ENCODE assay signal across 1 cellular context in the genomic region with DNA sequence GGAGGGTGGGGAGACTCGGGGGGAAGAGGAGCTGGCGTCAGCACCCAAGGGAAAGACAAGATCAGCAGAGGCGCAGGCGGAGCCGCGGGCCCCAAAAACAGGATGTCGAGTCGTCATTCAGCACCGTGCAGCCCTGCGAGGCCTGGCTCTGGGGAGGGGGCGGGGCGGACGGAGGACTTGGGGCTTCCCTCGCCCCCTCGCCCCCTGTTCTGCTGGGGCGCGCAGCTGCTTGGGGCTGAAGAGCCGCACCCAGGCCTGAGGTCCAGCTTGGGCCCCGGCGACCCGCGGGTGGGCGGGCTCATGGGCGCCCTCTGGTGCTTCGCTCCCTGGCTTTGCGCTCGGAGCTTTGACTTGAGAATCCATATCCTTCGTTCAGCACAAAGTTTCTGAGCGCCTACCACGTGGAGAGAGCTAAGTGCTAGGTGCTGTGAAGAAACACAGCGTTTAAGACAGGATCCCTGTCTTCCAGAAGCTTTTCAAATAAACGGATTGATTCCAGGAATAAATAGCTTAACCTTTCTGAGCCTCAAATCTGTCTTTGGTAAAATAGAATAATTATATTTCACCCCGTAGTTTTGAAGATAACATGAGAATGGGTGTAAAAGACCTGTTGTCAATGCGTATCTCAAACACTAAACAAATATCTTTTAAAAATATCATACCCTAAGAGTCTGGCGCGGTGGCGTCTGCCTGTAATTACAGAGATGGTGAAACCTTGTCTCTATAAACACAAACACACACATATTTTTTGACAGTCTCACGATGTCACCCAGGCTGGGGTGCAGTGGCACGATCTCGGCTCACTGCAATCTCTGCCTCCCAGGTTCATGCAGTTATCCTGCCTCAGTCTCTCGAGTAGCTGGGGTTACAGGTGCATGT.
TF ChIP-seq lines count a peak whose summit lies in the region.

No MANE protein-coding gene starts in this region.

TF ChIP-seq in HCT116, 20 proteins besides CTCF, POLR2A, EP300 and RAD21 (continued from another document):
- TF ChIP-seq, protein P1, sequence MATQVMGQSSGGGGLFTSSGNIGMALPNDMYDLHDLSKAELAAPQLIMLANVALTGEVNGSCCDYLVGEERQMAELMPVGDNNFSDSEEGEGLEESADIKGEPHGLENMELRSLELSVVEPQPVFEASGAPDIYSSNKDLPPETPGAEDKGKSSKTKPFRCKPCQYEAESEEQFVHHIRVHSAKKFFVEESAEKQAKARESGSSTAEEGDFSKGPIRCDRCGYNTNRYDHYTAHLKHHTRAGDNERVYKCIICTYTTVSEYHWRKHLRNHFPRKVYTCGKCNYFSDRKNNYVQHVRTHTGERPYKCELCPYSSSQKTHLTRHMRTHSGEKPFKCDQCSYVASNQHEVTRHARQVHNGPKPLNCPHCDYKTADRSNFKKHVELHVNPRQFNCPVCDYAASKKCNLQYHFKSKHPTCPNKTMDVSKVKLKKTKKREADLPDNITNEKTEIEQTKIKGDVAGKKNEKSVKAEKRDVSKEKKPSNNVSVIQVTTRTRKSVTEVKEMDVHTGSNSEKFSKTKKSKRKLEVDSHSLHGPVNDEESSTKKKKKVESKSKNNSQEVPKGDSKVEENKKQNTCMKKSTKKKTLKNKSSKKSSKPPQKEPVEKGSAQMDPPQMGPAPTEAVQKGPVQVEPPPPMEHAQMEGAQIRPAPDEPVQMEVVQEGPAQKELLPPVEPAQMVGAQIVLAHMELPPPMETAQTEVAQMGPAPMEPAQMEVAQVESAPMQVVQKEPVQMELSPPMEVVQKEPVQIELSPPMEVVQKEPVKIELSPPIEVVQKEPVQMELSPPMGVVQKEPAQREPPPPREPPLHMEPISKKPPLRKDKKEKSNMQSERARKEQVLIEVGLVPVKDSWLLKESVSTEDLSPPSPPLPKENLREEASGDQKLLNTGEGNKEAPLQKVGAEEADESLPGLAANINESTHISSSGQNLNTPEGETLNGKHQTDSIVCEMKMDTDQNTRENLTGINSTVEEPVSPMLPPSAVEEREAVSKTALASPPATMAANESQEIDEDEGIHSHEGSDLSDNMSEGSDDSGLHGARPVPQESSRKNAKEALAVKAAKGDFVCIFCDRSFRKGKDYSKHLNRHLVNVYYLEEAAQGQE (IDR thresholded peaks at IDR 0.05; ENCODE audit: low read depth): no peak
- no peak for TF ChIP-seq SRF (IDR thresholded peaks at IDR 0.05; ENCODE audit: low read depth)
- no peak for TF ChIP-seq EZH2 (IDR thresholded peaks at IDR 0.05)
- no peak for TF ChIP-seq YY1 (IDR thresholded peaks at IDR 0.05; ENCODE audit: extremely low read depth, insufficient replicate concordance, low read depth, low read length)
- peak; percentile 44; the same call in 1 of the 2 replicates for TF ChIP-seq EGR1 (IDR thresholded peaks at IDR 0.05; ENCODE audit: low read depth)
- TF ChIP-seq, protein P2, sequence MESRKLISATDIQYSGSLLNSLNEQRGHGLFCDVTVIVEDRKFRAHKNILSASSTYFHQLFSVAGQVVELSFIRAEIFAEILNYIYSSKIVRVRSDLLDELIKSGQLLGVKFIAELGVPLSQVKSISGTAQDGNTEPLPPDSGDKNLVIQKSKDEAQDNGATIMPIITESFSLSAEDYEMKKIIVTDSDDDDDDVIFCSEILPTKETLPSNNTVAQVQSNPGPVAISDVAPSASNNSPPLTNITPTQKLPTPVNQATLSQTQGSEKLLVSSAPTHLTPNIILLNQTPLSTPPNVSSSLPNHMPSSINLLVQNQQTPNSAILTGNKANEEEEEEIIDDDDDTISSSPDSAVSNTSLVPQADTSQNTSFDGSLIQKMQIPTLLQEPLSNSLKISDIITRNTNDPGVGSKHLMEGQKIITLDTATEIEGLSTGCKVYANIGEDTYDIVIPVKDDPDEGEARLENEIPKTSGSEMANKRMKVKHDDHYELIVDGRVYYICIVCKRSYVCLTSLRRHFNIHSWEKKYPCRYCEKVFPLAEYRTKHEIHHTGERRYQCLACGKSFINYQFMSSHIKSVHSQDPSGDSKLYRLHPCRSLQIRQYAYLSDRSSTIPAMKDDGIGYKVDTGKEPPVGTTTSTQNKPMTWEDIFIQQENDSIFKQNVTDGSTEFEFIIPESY (IDR thresholded peaks at IDR 0.05; ENCODE audit: extremely low read depth, insufficient replicate concordance, low read length): no peak
- TF ChIP-seq, protein P3, sequence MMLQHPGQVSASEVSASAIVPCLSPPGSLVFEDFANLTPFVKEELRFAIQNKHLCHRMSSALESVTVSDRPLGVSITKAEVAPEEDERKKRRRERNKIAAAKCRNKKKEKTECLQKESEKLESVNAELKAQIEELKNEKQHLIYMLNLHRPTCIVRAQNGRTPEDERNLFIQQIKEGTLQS (IDR thresholded peaks at IDR 0.05): no peak
- peak; percentile 67 for TF ChIP-seq POLR2AphosphoS5 (IDR thresholded peaks at IDR 0.05; ENCODE audit: low read depth, low read length)
- no peak; the same call in none of the 2 replicates for TF ChIP-seq SP1 (IDR thresholded peaks at IDR 0.05; ENCODE audit: low read depth)
